In genomic region chr15:40458495-40459371, GRCh38 we compare ENCODE assay signal across 1 cellular context.
A peak's percentile ranks its signal among the peaks of the same experiment; 100 is the strongest.
TF ChIP-seq lines count a peak whose summit lies in the region.

No MANE protein-coding gene starts in this region.

TF ChIP-seq in K562, 482 proteins besides CTCF, POLR2A, EP300 and RAD21:
- TF ChIP-seq POLR2G (IDR thresholded peaks at IDR 0.05; ENCODE audit: low read depth, low read length) (peak; percentile 27; the same call in 1 of the 2 replicates), NFIC (IDR thresholded peaks at IDR 0.05) (peak; percentile 78), ATF1 (CRISPR knock-in tag; IDR thresholded peaks at IDR 0.05) (no peak), ATF1 (tag; IDR thresholded peaks at IDR 0.05) (no peak)
TF ChIP-seq in K562: peak in this region for 2.
